Comparison of ENCODE assay signal across 8 cellular contexts in the genomic region with DNA sequence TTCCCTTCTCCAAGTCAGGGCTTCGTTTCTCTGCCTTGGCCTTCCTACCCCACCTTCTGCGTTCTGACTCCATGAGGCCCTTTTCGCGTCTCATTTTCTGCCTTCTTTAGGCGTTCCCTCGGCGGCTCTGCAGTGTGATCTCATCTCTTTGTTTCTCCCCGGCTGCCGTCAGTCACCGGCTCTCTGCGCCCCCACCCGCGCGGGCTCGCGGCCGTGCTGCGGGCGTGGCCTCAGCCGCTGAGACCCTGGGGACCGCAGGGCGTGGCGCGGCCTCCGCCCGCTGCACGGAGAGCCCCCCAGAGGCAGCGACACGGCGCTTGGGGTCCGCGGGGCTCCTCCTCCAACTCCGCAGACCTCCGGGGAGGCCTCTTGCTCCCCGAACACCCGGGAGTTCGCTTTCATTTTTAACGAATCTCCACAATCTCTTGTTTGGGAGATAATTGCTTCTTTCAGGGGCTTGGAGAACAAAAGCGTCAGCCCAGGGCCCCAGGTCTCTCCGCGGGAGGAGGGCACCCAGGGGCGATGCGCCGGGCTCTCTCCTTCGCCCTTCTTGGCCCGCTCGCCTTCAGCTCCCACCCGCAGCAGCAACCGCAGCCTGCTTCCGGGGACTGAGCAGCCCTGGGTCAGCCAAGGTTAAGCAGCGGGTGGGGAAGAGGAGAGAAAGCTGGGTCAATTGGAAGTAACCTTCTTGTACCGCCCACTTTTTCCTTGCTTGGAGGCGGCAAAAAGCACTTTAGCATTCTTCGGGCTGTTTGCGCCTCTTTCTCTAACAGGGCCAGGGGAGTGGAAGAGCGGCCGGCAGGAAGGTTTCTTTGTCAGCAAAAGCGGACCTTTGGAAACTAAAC. TPM values are rescaled to one million over a fixed set of nuclear protein-coding genes. Genes with fewer than 3 reads are reported as not detected.
DNase-seq lines count a peak whose midpoint lies in the region; ATAC-seq, FAIRE-seq and TF ChIP-seq lines count a peak whose summit lies in the region.

No MANE protein-coding gene starts in this region.

- no peaks in the 10 kb centered on the region for H3K9me3 Mint-ChIP-seq in T-helper 2 cell treated with Interferon-gamma antibody and Interleukin-4, amounts not matched to agents 5 μg/mL and 100 μg/mL, for 36 hours
- H3K9me3 Mint-ChIP-seq in astrocyte (ENCODE audit: unreplicated experiment) = no peaks in the 10 kb centered on the region

- intact Hi-C loops in aorta (cut with DNase I) = no loop called here

- H3K9ac ChIP-seq in astrocyte (ENCODE audit: low read length) = peak overlapping the region; percentile 88

- no peaks in the 10 kb centered on the region for H3K79me2 ChIP-seq in astrocyte (ENCODE audit: insufficient read depth, low read length)
- no peaks in the 10 kb centered on the region for H3K79me2 ChIP-seq in hepatocyte

- H3K4me3 Mint-ChIP-seq in T-helper 2 cell treated with Interferon-gamma antibody and Interleukin-4, amounts not matched to agents 5 μg/mL and 100 μg/mL, for 36 hours = peak overlapping the region; percentile 93
- peak overlapping the region; percentile 88 for H3K4me3 Mint-ChIP-seq in astrocyte (ENCODE audit: unreplicated experiment)

- DNase-seq in GM12865 (ENCODE audit: low read depth) (peak; percentile 81), NCI-H1092 (lab: John Stamatoyannopoulos, UW) (peak; percentile 83), astrocyte (ENCODE audit: low read depth) (peak; percentile 88), hepatocyte (ENCODE audit: low spot score) (peak; percentile 88), renal cortical epithelial cell (ENCODE audit: low read depth) (peak; percentile 72), aorta (peak; percentile 87 to 93)
- peak; percentile 76 for DNase-seq in T-helper 2 cell treated with Interferon-gamma antibody and Interleukin-4, amounts not matched to agents 5 μg/mL and 100 μg/mL, for 36 hours (ENCODE audit: low spot score)

- TF ChIP-seq CTCF in GM12865 (IDR thresholded peaks at IDR 0.05; ENCODE audit: insufficient read depth, low read depth, low read length, missing control alignments) = no peak
- no peak for TF ChIP-seq CTCF in astrocyte (IDR thresholded peaks at IDR 0.05; ENCODE audit: insufficient read depth, low read depth, low read length)
- no peak for TF ChIP-seq CTCF in hepatocyte (IDR thresholded peaks at IDR 0.05; ENCODE audit: poor library complexity)

- H3K4me2 ChIP-seq in astrocyte (ENCODE audit: low read length) = peak overlapping the region; percentile 90
- H3K4me2 ChIP-seq in hepatocyte = peak overlapping the region; percentile 75

- H3K27me3 Mint-ChIP-seq in T-helper 2 cell treated with Interferon-gamma antibody and Interleukin-4, amounts not matched to agents 5 μg/mL and 100 μg/mL, for 36 hours (ENCODE audit: low read depth) = peaks cover 4% of the 10 kb centered on the region
- H3K27me3 Mint-ChIP-seq in astrocyte (ENCODE audit: low read depth, unreplicated experiment) = no peaks in the 10 kb centered on the region

- peaks cover 24% of the 10 kb centered on the region for H3K4me1 Mint-ChIP-seq in T-helper 2 cell treated with Interferon-gamma antibody and Interleukin-4, amounts not matched to agents 5 μg/mL and 100 μg/mL, for 36 hours (ENCODE audit: low read depth)
- peaks cover 66% of the 10 kb centered on the region for H3K4me1 Mint-ChIP-seq in astrocyte (ENCODE audit: low read depth, unreplicated experiment)

- H2AFZ ChIP-seq in astrocyte (ENCODE audit: low read depth, low read length) = peak overlapping the region; percentile 67
- peak overlapping the region; percentile 85 for H2AFZ ChIP-seq in hepatocyte

- peak overlapping the region; percentile 99 for H3K27ac Mint-ChIP-seq in T-helper 2 cell treated with Interferon-gamma antibody and Interleukin-4, amounts not matched to agents 5 μg/mL and 100 μg/mL, for 36 hours
- peak overlapping the region; percentile 100 for H3K27ac Mint-ChIP-seq in astrocyte (ENCODE audit: unreplicated experiment)

- H3K36me3 Mint-ChIP-seq in T-helper 2 cell treated with Interferon-gamma antibody and Interleukin-4, amounts not matched to agents 5 μg/mL and 100 μg/mL, for 36 hours (ENCODE audit: low read depth) = peaks cover 2% of the 10 kb centered on the region
- no peaks in the 10 kb centered on the region for H3K36me3 Mint-ChIP-seq in astrocyte (ENCODE audit: low read depth, unreplicated experiment)

- no peak for FAIRE-seq in astrocyte (lab: Jason Lieb, UNC)

- 3% methylated on average over 58 of the region's 58 CpGs for WGBS in hepatocyte (ENCODE audit: low lambda C conversion rate, missing lambda C conversion rate)
- WGBS in aorta, 2 donors = 0 to 1% methylated on average over 56 to 58 of the region's 58 CpGs

- no peaks in the 10 kb centered on the region for H3K27me3 ChIP-seq in astrocyte (ENCODE audit: insufficient read depth, low read length)
- H3K27me3 ChIP-seq in hepatocyte = no peaks in the 10 kb centered on the region
- H3K27me3 ChIP-seq in aorta (ENCODE audit: control insufficient read depth in 1 of 2, insufficient read depth in 2 of 2, low read length in 1 of 2) = no peaks in the 10 kb centered on the region

- H3K9me2 ChIP-seq in hepatocyte (replicated peaks; ENCODE audit: insufficient read depth) = no peaks in the 10 kb centered on the region

- no peaks in the 10 kb centered on the region for H3K36me3 ChIP-seq in astrocyte (ENCODE audit: insufficient read depth, low read length)
- no peaks in the 10 kb centered on the region for H3K36me3 ChIP-seq in hepatocyte (replicated peaks; ENCODE audit: insufficient read depth, low read depth)
- H3K36me3 ChIP-seq in aorta (ENCODE audit: control insufficient read depth in 1 of 2, insufficient read depth in 2 of 2, low read length in 1 of 2) = no peaks in the 10 kb centered on the region

- H3K4me3 ChIP-seq in GM12865 (ENCODE audit: low read depth, low read length) (peak overlapping the region; percentile 53), astrocyte (ENCODE audit: insufficient read depth, low read depth, low read length) (peak overlapping the region; percentile 64), hepatocyte (peak overlapping the region; percentile 37), aorta (ENCODE audit: low read length in 2 of 2) (peak overlapping the region; percentile 78 to 85)

- H3K9me3 ChIP-seq in astrocyte (ENCODE audit: insufficient read depth, low read depth, low read length) (no peaks in the 10 kb centered on the region), hepatocyte (ENCODE audit: low read depth) (no peaks in the 10 kb centered on the region), aorta (ENCODE audit: control insufficient read depth, low read length) (no peaks in the 10 kb centered on the region)

- H3K4me1 ChIP-seq in astrocyte (ENCODE audit: insufficient read depth, low read length) = peaks cover 30% of the 10 kb centered on the region
- H3K4me1 ChIP-seq in hepatocyte (ENCODE audit: insufficient read depth) = peaks cover 17% of the 10 kb centered on the region
- no peaks in the 10 kb centered on the region for H3K4me1 ChIP-seq in aorta (ENCODE audit: control insufficient read depth in 1 of 2, insufficient read depth in 2 of 2, low read length in 2 of 2)

- peak; percentile 89 for ATAC-seq in HG02588 (IDR thresholded peaks at IDR 0.05; ENCODE audit: unreplicated experiment)
- ATAC-seq in aorta (ENCODE audit: low FRiP score) = peak; percentile 95

- no peaks in the 10 kb centered on the region for H4K20me1 ChIP-seq in astrocyte (ENCODE audit: insufficient read depth, low read length)
- H4K20me1 ChIP-seq in hepatocyte (ENCODE audit: insufficient read depth, poor library complexity, severe bottlenecking) = no peaks in the 10 kb centered on the region

- H3K27ac ChIP-seq in astrocyte (ENCODE audit: low read depth, low read length) (peak overlapping the region; percentile 95), hepatocyte (peak overlapping the region; percentile 94), aorta (ENCODE audit: low read depth in 1 of 2, low read length in 2 of 2) (peak overlapping the region; percentile 89 to 98)

RNA-seq across cellular contexts. Expression of a gene that starts 35.2 kb away (rescaled TPM):
- 13.8 and 17.4 TPM in 2 replicates for total RNA-seq in astrocyte
- 0.60 and 0.92 TPM in 2 replicates for total RNA-seq in hepatocyte
- 0.81 and 0.97 TPM in 2 replicates for polyA plus RNA-seq in hepatocyte
- not detected in 2 replicates for total RNA-seq in renal cortical epithelial cell
- total RNA-seq in aorta = 1 to 10 TPM; 1.1 to 5.1 TPM
- polyA plus RNA-seq in aorta = 10 to 100 TPM; 17.5 to 40.9 TPM

Comparison
In these comparisons a context has a peak if more than half of its experiments do, and no peak if none do; other contexts are left out.
1. Peak in every context shown above with its lines: DNase-seq, ATAC-seq, H3K4me3 ChIP-seq and H3K27ac ChIP-seq.